16 cellular contexts compared by ENCODE assay signal in genomic region chrX:125786306-125786705, GRCh38.
DNase-seq lines count a peak whose midpoint lies in the region; ATAC-seq and TF ChIP-seq lines count a peak whose summit lies in the region.
"Had no signal": no experiment of that assay in that cellular context is flagged by ENCODE, and none has a peak within 500 bp of the region (broad histone marks: within the 10 kb centered on the region; RNA-seq: fewer than 3 reads in every experiment).

No MANE protein-coding gene starts in this region.

- no peak overlapping the region for H3K9ac ChIP-seq in neural progenitor cell
- H3K9ac ChIP-seq: BLaER1 had no signal

- no peak overlapping the region for H3K4me2 ChIP-seq in neural progenitor cell
- H3K4me2 ChIP-seq: BLaER1, GM23338 had no signal

- CTCF ChIA-PET in WTC11 (lab: Charles Lee): no interaction called here

- no peaks in the 10 kb centered on the region for H4K20me1 ChIP-seq in neural progenitor cell (ENCODE audit: low read depth)
- H4K20me1 ChIP-seq: BLaER1 had no signal

- peaks cover 14% of the 10 kb centered on the region for H3K9me3 Mint-ChIP-seq in WTC11
- H3K9me3 Mint-ChIP-seq in neural progenitor cell: peaks cover 10% of the 10 kb centered on the region
- H3K9me3 Mint-ChIP-seq: CD8-positive, alpha-beta memory T cell had no signal

- H3F3A ChIP-seq in neural progenitor cell (ENCODE audit: low read depth): no peaks in the 10 kb centered on the region

- no peak overlapping the region for H3K27ac ChIP-seq in neural progenitor cell
- H3K27ac ChIP-seq: BLaER1 had no signal

- H3K27me3 Mint-ChIP-seq in WTC11 (ENCODE audit: low read depth): no peaks in the 10 kb centered on the region
- no peaks in the 10 kb centered on the region for H3K27me3 Mint-ChIP-seq in neural progenitor cell (ENCODE audit: insufficient read depth, low read depth)

- POLR2A ChIA-PET in WTC11 (lab: Charles Lee): no interaction called here

- H3K36me3 Mint-ChIP-seq in WTC11 (peaks cover 10% of the 10 kb centered on the region; the same call in 1 of the 2 replicates), neural progenitor cell (no peaks in the 10 kb centered on the region)
- H3K36me3 Mint-ChIP-seq: CD8-positive, alpha-beta memory T cell had no signal

- H3K4me3 ChIP-seq in HAP-1 (no peak overlapping the region), neural progenitor cell (no peak overlapping the region)
- H3K4me3 ChIP-seq: BLaER1, GM12878, GM23338 had no signal

- in situ Hi-C loops in HAP-1 (cut with MboI; ENCODE audit: low sequenced_read_pairs): no loop called here
- in situ Hi-C loops in G401 (cut with HindIII; ENCODE audit: low sequenced_read_pairs): no loop called here

- peak; percentile 30; the same call in 1 of the 2 replicates for ATAC-seq in WTC11
- ATAC-seq: GM12878, GM23338 had no signal

- H3K79me2 ChIP-seq in neural progenitor cell (ENCODE audit: low read depth): no peaks in the 10 kb centered on the region

- DNase-seq in HAP-1 (ENCODE audit: low spot score in 2 of 2): peak; percentile 22 to 26
- DNase-seq in WTC11 (ENCODE audit: low spot score): no peak
- DNase-seq in iPS-NIHi7 (ENCODE audit: extremely low spot score): peak; percentile 13
- peak; percentile 3 for DNase-seq in neural progenitor cell (ENCODE audit: low spot score)
- DNase-seq in pons (ENCODE audit: low spot score): no peak
- DNase-seq in stimulated activated CD4-positive, alpha-beta T cell treated with anti-CD3 and anti-CD28 coated beads, Interleukin-4, amount 100 ng/mL, for 1 hour: no peak
- no peak for DNase-seq in HUDEP-2 (lab: John Stamatoyannopoulos, UW; ENCODE audit: unreplicated experiment in 76 of 76)
- DNase-seq in G401 (ENCODE audit: low spot score): no peak
- DNase-seq: 8988T; AML-193; CD8-positive, alpha-beta memory T cell; DMS53; H7 had no signal

- peaks cover 27% of the 10 kb centered on the region for H3K4me1 Mint-ChIP-seq in WTC11
- no peaks in the 10 kb centered on the region for H3K4me1 Mint-ChIP-seq in neural progenitor cell
- H3K4me1 Mint-ChIP-seq: CD8-positive, alpha-beta memory T cell had no signal

- H3K27me3 ChIP-seq in HAP-1 (ENCODE audit: low read depth) (no peaks in the 10 kb centered on the region), neural progenitor cell (no peaks in the 10 kb centered on the region)

- no peak overlapping the region for H3K4me3 Mint-ChIP-seq in WTC11
- no peak overlapping the region for H3K4me3 Mint-ChIP-seq in neural progenitor cell
- H3K4me3 Mint-ChIP-seq: CD8-positive, alpha-beta memory T cell; GM23338 had no signal

- H3K4me1 ChIP-seq in HAP-1 (peaks cover 38% of the 10 kb centered on the region), neural progenitor cell (no peaks in the 10 kb centered on the region)
- H3K4me1 ChIP-seq: BLaER1 had no signal

- no peaks in the 10 kb centered on the region for H3K9me3 ChIP-seq in HAP-1
- no peaks in the 10 kb centered on the region for H3K9me3 ChIP-seq in neural progenitor cell (ENCODE audit: low read depth)
- H3K9me3 ChIP-seq: BLaER1 had no signal

- H3K36me3 ChIP-seq in HAP-1 (replicated peaks) (no peaks in the 10 kb centered on the region), neural progenitor cell (no peaks in the 10 kb centered on the region)
- H3K36me3 ChIP-seq: BLaER1 had no signal

- no peak overlapping the region for H2AFZ ChIP-seq in neural progenitor cell (replicated peaks)
- H2AFZ ChIP-seq: GM23338 had no signal

- no peak overlapping the region for H3K27ac Mint-ChIP-seq in WTC11
- no peak overlapping the region for H3K27ac Mint-ChIP-seq in neural progenitor cell
- H3K27ac Mint-ChIP-seq: CD8-positive, alpha-beta memory T cell; GM23338 had no signal

- no peak for TF ChIP-seq CTCF in WTC11 (IDR thresholded peaks at IDR 0.05)
- no peak for TF ChIP-seq CTCF in neural progenitor cell (IDR thresholded peaks at IDR 0.05)

TF ChIP-seq in WTC11, 78 proteins besides CTCF, POLR2A, EP300 and RAD21:
- TF ChIP-seq ATF3 (CRISPR knock-in tag; conservative IDR thresholded peaks at IDR 0.05): no peak

Comparison
In these comparisons a context has a peak if more than half of its experiments do, and no peak if none do; other contexts are left out.
1. DNase-seq: peak in HAP-1 (2 of 2), iPS-NIHi7 (single experiment) and neural progenitor cell (single experiment); none in WTC11 (single experiment), pons (single experiment), stimulated activated CD4-positive, alpha-beta T cell treated with anti-CD3 and anti-CD28 coated beads, Interleukin-4, amount 100 ng/mL, for 1 hour (single experiment), HUDEP-2 (0 of 76) and G401 (single experiment).